ENCODE assay signal across 8 cellular contexts in genomic region chr15:50425219-50425618, GRCh38. TPM values are rescaled to one million over a fixed set of nuclear protein-coding genes. Genes with fewer than 3 reads are reported as not detected.
DNase-seq lines count a peak whose midpoint lies in the region; ATAC-seq, FAIRE-seq and TF ChIP-seq lines count a peak whose summit lies in the region.

No MANE protein-coding gene starts in this region.

- no peaks in the 10 kb centered on the region for H3K36me3 ChIP-seq in astrocyte (ENCODE audit: insufficient read depth, low read length)
- H3K36me3 ChIP-seq in liver (ENCODE audit: control insufficient read depth in 4 of 4, insufficient read depth in 3 of 4, low read depth in 1 of 4, low read length in 3 of 4) = peaks cover 0 to 2% (median 0%) of the 10 kb centered on the region in 4 donors
- H3K36me3 ChIP-seq in transverse colon = no peaks in the 10 kb centered on the region

- H4K20me1 ChIP-seq in astrocyte (ENCODE audit: insufficient read depth, low read length) = peaks cover 41% of the 10 kb centered on the region

- FAIRE-seq in astrocyte (lab: Jason Lieb, UNC) = no peak

- WGBS in liver = 8% methylated on average over 5 of the region's 5 CpGs
- WGBS in transverse colon (ENCODE audit: low coverage in 1 of 2), 2 donors = 12 to 13% methylated on average over 5 of the region's 5 CpGs

- no peaks in the 10 kb centered on the region for H3K9me3 Mint-ChIP-seq in activated T-cell treated with anti-CD3 and anti-CD28 coated beads, Interleukin-2, amount 50 U/mL, for 4 hours
- H3K9me3 Mint-ChIP-seq in astrocyte (ENCODE audit: unreplicated experiment) = no peaks in the 10 kb centered on the region

- H3K4me1 ChIP-seq in astrocyte (ENCODE audit: insufficient read depth, low read length) = peaks cover 4% of the 10 kb centered on the region
- H3K4me1 ChIP-seq in liver (ENCODE audit: control insufficient read depth in 4 of 4, insufficient read depth in 4 of 4, low read length in 3 of 4) = peaks cover 4 to 21% (median 18%) of the 10 kb centered on the region in 4 donors
- peaks cover 8 to 30% (median 20%) of the 10 kb centered on the region in 4 donors for H3K4me1 ChIP-seq in transverse colon

- no peak overlapping the region for H2AFZ ChIP-seq in astrocyte (ENCODE audit: low read depth, low read length)

- no peak for TF ChIP-seq RAD21 in liver (IDR thresholded peaks at IDR 0.05)

- intact Hi-C loops in transverse colon (cut with DNase I; ENCODE audit: low total_unique reads) = loop anchor here (2.0 kb wide), 1 partner anchor 70 kb away; the partner anchor contains the start of gene GABPB1

- no peak for TF ChIP-seq CTCF in astrocyte (IDR thresholded peaks at IDR 0.05; ENCODE audit: insufficient read depth, low read depth, low read length)
- no peak for TF ChIP-seq CTCF in liver (IDR thresholded peaks at IDR 0.05; ENCODE audit: low read depth, low read length, missing input control)
- TF ChIP-seq CTCF in transverse colon (IDR thresholded peaks at IDR 0.05) = no peak

- H3K4me2 ChIP-seq in astrocyte (ENCODE audit: low read length) = peak overlapping the region; percentile 93

- H3K9me3 ChIP-seq in astrocyte (ENCODE audit: insufficient read depth, low read depth, low read length) (no peaks in the 10 kb centered on the region), liver (ENCODE audit: control insufficient read depth in 4 of 4, low read length in 3 of 4) (no peaks in the 10 kb centered on the region), transverse colon (no peaks in the 10 kb centered on the region)

- TF ChIP-seq POLR2A in transverse colon (IDR thresholded peaks at IDR 0.05) = no peak
- TF ChIP-seq POLR2A in GM18505 (IDR thresholded peaks at IDR 0.05; ENCODE audit: borderline replicate concordance, extremely low read depth, insufficient read depth, insufficient read length) = no peak

- in situ Hi-C loops in transverse colon (cut with MboI; ENCODE audit: low pct_ligation_motif_present in 1 of 4, low pct_unique_long_range_greater_than_20kb in 1 of 4, low sequenced_read_pairs in 3 of 4) = no loop called here

- H3K79me2 ChIP-seq in astrocyte (ENCODE audit: insufficient read depth, low read length) = peaks cover 61% of the 10 kb centered on the region

- TF ChIP-seq EP300 in transverse colon (IDR thresholded peaks at IDR 0.05; ENCODE audit: low read depth) = no peak

- DNase-seq in activated T-cell treated with anti-CD3 and anti-CD28 coated beads, Interleukin-2, amount 50 U/mL, for 4 hours = no peak
- no peak for DNase-seq in activated T-cell treated with anti-CD3 and anti-CD28 coated beads, Interleukin-2, amount 50 U/mL, for 1 hour
- DNase-seq in astrocyte (ENCODE audit: low read depth) (no peak), transverse colon (no peak), NCI-H2081 (lab: John Stamatoyannopoulos, UW) (no peak)

- peak overlapping the region; percentile 53 for H3K27ac Mint-ChIP-seq in astrocyte (ENCODE audit: unreplicated experiment)

- peaks cover 43% of the 10 kb centered on the region for H3K4me1 Mint-ChIP-seq in activated T-cell treated with anti-CD3 and anti-CD28 coated beads, Interleukin-2, amount 50 U/mL, for 4 hours (ENCODE audit: low read depth)
- H3K4me1 Mint-ChIP-seq in astrocyte (ENCODE audit: low read depth, unreplicated experiment) = peaks cover 4% of the 10 kb centered on the region

- H3K27ac ChIP-seq in astrocyte (ENCODE audit: low read depth, low read length) (no peak overlapping the region), liver (ENCODE audit: low read depth in 1 of 2, low read length in 2 of 2) (peak overlapping the region in 1 of 2 donors; percentile 96), transverse colon (peak overlapping the region; percentile 90 to 98 (median 96))

- peak overlapping the region; percentile 97 for H3K9ac ChIP-seq in astrocyte (ENCODE audit: low read length)
- peak overlapping the region; percentile 57 to 99 for H3K9ac ChIP-seq in liver (ENCODE audit: low read depth in 1 of 2, low read length in 2 of 2)

- H3K36me3 Mint-ChIP-seq in activated T-cell treated with anti-CD3 and anti-CD28 coated beads, Interleukin-2, amount 50 U/mL, for 4 hours (ENCODE audit: insufficient read depth) = peaks cover 10% of the 10 kb centered on the region
- H3K36me3 Mint-ChIP-seq in astrocyte (ENCODE audit: low read depth, unreplicated experiment) = no peaks in the 10 kb centered on the region

- no peaks in the 10 kb centered on the region for H3K27me3 Mint-ChIP-seq in activated T-cell treated with anti-CD3 and anti-CD28 coated beads, Interleukin-2, amount 50 U/mL, for 4 hours (ENCODE audit: low read depth)
- H3K27me3 Mint-ChIP-seq in astrocyte (ENCODE audit: low read depth, unreplicated experiment) = no peaks in the 10 kb centered on the region

- peak overlapping the region; percentile 98 for H3K4me3 ChIP-seq in astrocyte (ENCODE audit: insufficient read depth, low read depth, low read length)
- peak overlapping the region; percentile 72 to 100 (median 82) for H3K4me3 ChIP-seq in liver (ENCODE audit: low read depth in 1 of 3, low read length in 3 of 3)
- H3K4me3 ChIP-seq in transverse colon = peak overlapping the region; percentile 61 to 97 (median 84)

- H3K27me3 ChIP-seq in astrocyte (ENCODE audit: insufficient read depth, low read length) (no peaks in the 10 kb centered on the region), liver (ENCODE audit: control insufficient read depth in 4 of 4, insufficient read depth in 4 of 4, low read length in 3 of 4) (no peaks in the 10 kb centered on the region), transverse colon (no peaks in the 10 kb centered on the region)

- ATAC-seq in activated T-cell treated with anti-CD3 and anti-CD28 coated beads, Interleukin-2, amount 50 U/mL, for 4 hours = no peak
- ATAC-seq in HG02678 (IDR thresholded peaks at IDR 0.05; ENCODE audit: unreplicated experiment) (no peak), GM18505 (IDR thresholded peaks at IDR 0.05; ENCODE audit: unreplicated experiment) (no peak)

- peak overlapping the region; percentile 99 for H3K4me3 Mint-ChIP-seq in activated T-cell treated with anti-CD3 and anti-CD28 coated beads, Interleukin-2, amount 50 U/mL, for 4 hours
- peak overlapping the region; percentile 98 for H3K4me3 Mint-ChIP-seq in astrocyte (ENCODE audit: unreplicated experiment)

TF ChIP-seq in liver, 16 proteins besides CTCF, POLR2A, EP300 and RAD21 (continues in another document):
- no peak for TF ChIP-seq TAF1 (conservative IDR thresholded peaks at IDR 0.05)
- no peak for TF ChIP-seq RXRA (IDR thresholded peaks at IDR 0.05)
- TF ChIP-seq ATF3 (IDR thresholded peaks at IDR 0.05) = no peak
- TF ChIP-seq REST (IDR thresholded peaks at IDR 0.05) = no peak
- TF ChIP-seq ZBTB33 (IDR thresholded peaks at IDR 0.05) = no peak
- no peak for TF ChIP-seq MAX (IDR thresholded peaks at IDR 0.05)
- TF ChIP-seq HNF4A (conservative IDR thresholded peaks at IDR 0.05) = no peak
- TF ChIP-seq FOXA1 (IDR thresholded peaks at IDR 0.05) = no peak
- no peak for TF ChIP-seq NR2F2 (IDR thresholded peaks at IDR 0.05)
- TF ChIP-seq HNF4G (IDR thresholded peaks at IDR 0.05) = no peak
- TF ChIP-seq GABPA (IDR thresholded peaks at IDR 0.05 in 1 of 2, conservative IDR thresholded peaks at IDR 0.05 in 1 of 2) = no peak

RNA-seq across cellular contexts. Expression of gene USP8, which starts 1.0 kb away (rescaled TPM):
- total RNA-seq in activated T-cell treated with anti-CD3 and anti-CD28 coated beads, Interleukin-2, amount 50 U/mL, for 4 hours = 10 to 100 TPM; 40.7 to 47.3 (median 43.1) TPM
- total RNA-seq in astrocyte (54.5 and 65.9 TPM in 2 replicates), liver (10 to 100 TPM; 32.5 to 42.8 TPM), transverse colon (100 to 1,000 TPM in 1 of 4 donors, 10 to 100 TPM in 3; 17.9 to 102 (median 68.9) TPM)
- 10 to 100 TPM; 20.4 to 32.5 TPM for polyA plus RNA-seq in liver
